10 cellular contexts compared by ENCODE assay signal in genomic region chr10:68871731-68872342, GRCh38. TPM values are rescaled to one million over a fixed set of nuclear protein-coding genes. Genes with fewer than 3 reads are reported as not detected.
A peak's percentile ranks its signal among the peaks of the same experiment; 100 is the strongest.
DNase-seq lines count a peak whose midpoint lies in the region; ATAC-seq and TF ChIP-seq lines count a peak whose summit lies in the region.
"Had no signal": no experiment of that assay in that cellular context is flagged by ENCODE, and none has a peak within 500 bp of the region (broad histone marks: within the 10 kb centered on the region; RNA-seq: fewer than 3 reads in every experiment).

No MANE protein-coding gene starts in this region.

- H3K36me3 Mint-ChIP-seq in T-helper 17 cell (ENCODE audit: low read depth), result no peaks in the 10 kb centered on the region
- H3K36me3 Mint-ChIP-seq in Calu3 (ENCODE audit: insufficient read depth, unreplicated experiment), result no peaks in the 10 kb centered on the region

- H3K27ac Mint-ChIP-seq in T-helper 17 cell, result no peak overlapping the region
- no peak overlapping the region for H3K27ac Mint-ChIP-seq in Calu3 (ENCODE audit: unreplicated experiment)

- TF ChIP-seq EP300 in stomach (IDR thresholded peaks at IDR 0.05), result no peak

- H3K4me3 Mint-ChIP-seq in T-helper 17 cell (no peak overlapping the region), Calu3 (ENCODE audit: low read depth, unreplicated experiment) (no peak overlapping the region)

- no peaks in the 10 kb centered on the region for H3K27me3 Mint-ChIP-seq in T-helper 17 cell
- H3K27me3 Mint-ChIP-seq in Calu3 (ENCODE audit: unreplicated experiment), result peaks cover 14% of the 10 kb centered on the region

- H3K4me1 Mint-ChIP-seq in T-helper 17 cell (peaks cover 3% of the 10 kb centered on the region), Calu3 (ENCODE audit: low read depth, unreplicated experiment) (no peaks in the 10 kb centered on the region)

- WGBS in HUES64, result 19% methylated on average over 4 of the region's 5 CpGs
- WGBS in heart left ventricle, 4 donors, result 41 to 54% (median 48%) methylated on average over 5 of the region's 5 CpGs
- 18 to 39% (median 34%) methylated on average over 5 of the region's 5 CpGs for WGBS in stomach, 5 donors

- BruUV-seq in Calu3 (replicated peaks; lab: Mats Ljungman, UMichigan), result no TSS peak

- H3K27ac ChIP-seq in HUES64 (ENCODE audit: low read depth, low read length), result peak overlapping the region; percentile 90
- peak overlapping the region in 3 of 12 donors; percentile 7 to 62 (median 42) for H3K27ac ChIP-seq in heart left ventricle
- H3K27ac ChIP-seq in stomach, result peak overlapping the region in 4 of 5 donors; percentile 56 to 86 (median 74)
- no peak overlapping the region for H3K27ac ChIP-seq in colonic mucosa

- peaks cover 4% of the 10 kb centered on the region for H3K9me3 Mint-ChIP-seq in Calu3 (ENCODE audit: low read depth, unreplicated experiment)

- H3K4me3 ChIP-seq in HUES64 (ENCODE audit: low read length) (peak overlapping the region; percentile 1; the same call in 1 of the 2 replicates), NT2/D1 (ENCODE audit: insufficient read length, low read depth) (no peak overlapping the region), heart left ventricle (no peak overlapping the region), stomach (no peak overlapping the region), colonic mucosa (no peak overlapping the region)
- H3K4me3 ChIP-seq: right lobe of liver had no signal

- TF ChIP-seq POLR2A in heart left ventricle (IDR thresholded peaks at IDR 0.05), result no peak
- no peak for TF ChIP-seq POLR2A in stomach (IDR thresholded peaks at IDR 0.05)

- intact Hi-C loops in heart left ventricle (cut with DNase I), result no loop called here
- intact Hi-C loops in stomach (cut with DNase I; ENCODE audit: low total_unique reads), result no loop called here
- intact Hi-C loops in Calu3 (cut with micrococcal nuclease; ENCODE audit: unreplicated experiment), result no loop called here
- intact Hi-C loops in colonic mucosa (cut with DNase I), result no loop called here

- TF ChIP-seq CTCF in heart left ventricle (IDR thresholded peaks at IDR 0.05), result no peak
- no peak for TF ChIP-seq CTCF in stomach (IDR thresholded peaks at IDR 0.05)
- TF ChIP-seq CTCF in Calu3 (IDR thresholded peaks at IDR 0.05; ENCODE audit: unreplicated experiment), result no peak
- TF ChIP-seq CTCF in colonic mucosa (IDR thresholded peaks at IDR 0.05), result no peak

- ATAC-seq in heart left ventricle (peak in 3 of 4 donors; percentile 36 to 60 (median 49)), T-helper 17 cell (no peak), HG03025 (IDR thresholded peaks at IDR 0.05; ENCODE audit: low FRiP score, unreplicated experiment) (no peak)
- ATAC-seq: HCT116 had no signal

- H3K27me3 ChIP-seq in HUES64 (ENCODE audit: insufficient read depth, low read length) (no peaks in the 10 kb centered on the region), NT2/D1 (ENCODE audit: insufficient read depth, insufficient read length) (no peaks in the 10 kb centered on the region), heart left ventricle (no peaks in the 10 kb centered on the region), stomach (no peaks in the 10 kb centered on the region), colonic mucosa (no peaks in the 10 kb centered on the region)
- H3K27me3 ChIP-seq: right lobe of liver had no signal

- H3K4me1 ChIP-seq in HUES64 (ENCODE audit: insufficient read depth, low read length), result peaks cover 31% of the 10 kb centered on the region
- peaks cover 2% of the 10 kb centered on the region for H3K4me1 ChIP-seq in NT2/D1 (ENCODE audit: insufficient read depth, insufficient read length)
- peaks cover 0 to 12% (median 4%) of the 10 kb centered on the region in 12 donors for H3K4me1 ChIP-seq in heart left ventricle
- peaks cover 4 to 56% (median 26%) of the 10 kb centered on the region in 4 donors for H3K4me1 ChIP-seq in stomach
- H3K4me1 ChIP-seq in colonic mucosa, result no peaks in the 10 kb centered on the region

- DNase-seq in NT2/D1 (ENCODE audit: low read depth, low spot score) (peak; percentile 30), heart left ventricle (no peak), stomach (no peak), T-helper 17 cell (no peak), Calu3 (no peak), colonic mucosa (no peak)
- DNase-seq: right lobe of liver had no signal

- peaks cover 15% of the 10 kb centered on the region for H3K9me3 ChIP-seq in HUES64 (ENCODE audit: insufficient read depth, low read depth, low read length)
- H3K9me3 ChIP-seq in NT2/D1 (ENCODE audit: insufficient read depth, low read length), result peaks cover 21% of the 10 kb centered on the region
- H3K9me3 ChIP-seq in heart left ventricle, result peaks cover 0 to 4% (median 0%) of the 10 kb centered on the region in 12 donors
- no peaks in the 10 kb centered on the region for H3K9me3 ChIP-seq in stomach
- no peaks in the 10 kb centered on the region for H3K9me3 ChIP-seq in T-helper 17 cell (ENCODE audit: control insufficient read depth, low read length, poor library complexity, severe bottlenecking)
- no peaks in the 10 kb centered on the region for H3K9me3 ChIP-seq in colonic mucosa
- H3K9me3 ChIP-seq: right lobe of liver had no signal

- CTCF ChIA-PET in Calu3 (lab: Charles Lee), result no interaction called here

- H3K9ac ChIP-seq in HUES64 (ENCODE audit: low read depth, low read length), result peak overlapping the region; percentile 37; the same call in 1 of the 2 replicates
- no peak overlapping the region for H3K9ac ChIP-seq in NT2/D1 (ENCODE audit: insufficient read length, low read depth)
- no peak overlapping the region for H3K9ac ChIP-seq in colonic mucosa (ENCODE audit: low read depth in 2 of 2, low read length in 2 of 2)

- H3K36me3 ChIP-seq in HUES64 (ENCODE audit: insufficient read depth, low read length) (no peaks in the 10 kb centered on the region), NT2/D1 (ENCODE audit: insufficient read depth, insufficient read length, low read length) (no peaks in the 10 kb centered on the region), heart left ventricle (no peaks in the 10 kb centered on the region), stomach (no peaks in the 10 kb centered on the region), colonic mucosa (no peaks in the 10 kb centered on the region)
- H3K36me3 ChIP-seq: right lobe of liver had no signal

RNA-seq across cellular contexts. Expression of gene DDX50, which starts 29.3 kb away (rescaled TPM):
- polyA plus RNA-seq in HUES64 (2013, experiment 1 of 2), result 36.2 TPM
- polyA plus RNA-seq in HUES64 (2013, experiment 2 of 2), result 44.8 TPM
- total RNA-seq in heart left ventricle (10 to 100 TPM; 14.0 to 26.9 (median 20.2) TPM), stomach (100 to 1,000 TPM in 1 of 5 donors, 10 to 100 TPM in 3, 1 to 10 TPM in 1; 9.3 to 102 (median 56.2) TPM), T-helper 17 cell (10 to 100 TPM; 37.6 to 40.8 TPM), Calu3 (2022) (39.1 and 44.4 TPM in 2 replicates), colonic mucosa (10 to 100 TPM; 22.6 to 24.1 TPM)
- polyA plus RNA-seq in heart left ventricle (10 to 100 TPM in 1 of 2 donors, 1 to 10 TPM in 1; 7.4 to 20.0 TPM), stomach (10 to 100 TPM; 18.8 to 34.7 (median 23.3) TPM)

RNA-seq across cellular contexts. Expression of gene STOX1, which starts 44.5 kb away (rescaled TPM):
- 4.0 TPM for polyA plus RNA-seq in HUES64 (2013, experiment 1 of 2)
- 4.2 TPM for polyA plus RNA-seq in HUES64 (2013, experiment 2 of 2)
- total RNA-seq in heart left ventricle (1 to 10 TPM in 2 of 9 donors, under 1 TPM in 6, not detected in 1; 0.09 to 1.2 (median 0.27) TPM), stomach (10 to 100 TPM in 1 of 5 donors, 1 to 10 TPM in 4; 1.2 to 13.8 (median 8.3) TPM), T-helper 17 cell (under 1 TPM in 1 of 2 donors, not detected in 1; 0.12 TPM), Calu3 (2022) (2.7 TPM in 2 replicates), colonic mucosa (1 to 10 TPM in 1 of 2 donors, under 1 TPM in 1; 0.74 to 3.2 TPM)
- polyA plus RNA-seq in heart left ventricle (under 1 TPM; 0.14 to 0.42 TPM), stomach (1 to 10 TPM; 1.8 to 3.8 (median 2.6) TPM)

Comparison
In these comparisons a context has a peak if more than half of its experiments do, and no peak if none do; other contexts are left out.
1. ATAC-seq: peak in heart left ventricle (3 of 4); none in T-helper 17 cell (single experiment) and HG03025 (single experiment).